Comparison of ENCODE assay signal across 7 cellular contexts in the genomic region with DNA sequence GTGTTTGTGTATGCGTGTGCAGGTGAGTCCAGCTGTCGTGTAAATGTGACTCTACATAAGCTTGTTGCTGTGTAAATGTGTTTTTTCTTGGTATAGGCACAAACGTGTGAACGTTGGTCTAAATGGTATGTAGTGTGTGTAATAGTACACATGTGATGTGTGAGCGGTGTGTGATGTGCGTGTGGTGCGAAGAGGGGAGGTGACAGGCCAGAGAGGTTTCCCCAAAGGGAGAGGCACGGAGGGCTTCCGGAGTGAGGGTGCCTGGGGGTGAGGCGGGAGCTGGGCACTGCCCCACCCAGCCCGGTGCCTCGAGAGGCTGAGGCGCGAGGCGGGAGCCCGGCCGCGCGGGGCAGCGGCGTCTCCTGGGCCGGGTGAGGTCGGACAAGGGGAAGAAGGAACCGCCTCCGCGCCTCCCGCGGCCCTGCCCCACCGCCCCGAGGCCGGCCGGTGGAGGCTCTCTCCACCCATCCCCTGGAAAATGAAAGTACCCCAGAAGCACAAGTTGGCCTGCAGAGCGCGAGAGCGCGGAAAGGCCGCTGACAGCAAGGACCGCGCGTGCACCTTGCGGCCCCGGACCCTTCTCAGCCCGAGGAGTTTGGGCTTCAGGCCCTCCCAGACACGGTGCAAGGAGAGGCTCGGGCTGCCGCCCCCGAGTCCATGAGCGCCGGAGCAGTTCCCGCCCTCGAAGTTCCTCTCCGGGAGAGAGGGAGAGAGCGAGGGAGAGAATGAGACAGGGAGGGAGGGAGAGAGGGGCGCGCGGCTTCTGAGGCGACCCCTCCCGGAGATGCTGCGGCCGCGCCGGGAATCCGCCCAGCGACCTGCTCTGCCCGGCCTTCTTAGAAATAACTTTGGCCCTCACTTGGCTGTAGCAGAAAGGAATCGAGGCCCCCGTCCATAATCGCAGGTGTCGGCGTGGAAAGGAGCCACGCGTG. TPM values are rescaled to one million over a fixed set of nuclear protein-coding genes. Genes with fewer than 3 reads are reported as not detected.
DNase-seq lines count a peak whose midpoint lies in the region; ATAC-seq and TF ChIP-seq lines count a peak whose summit lies in the region.

No MANE protein-coding gene starts in this region.

- H4K12ac ChIP-seq in trophoblast cell (ENCODE audit: low read depth, low read length), result no peak overlapping the region

- no peak overlapping the region for H3K23ac ChIP-seq in trophoblast cell (ENCODE audit: low read length)

- no peak overlapping the region for H3K18ac ChIP-seq in trophoblast cell (ENCODE audit: low read length)

- DNase-seq in GM12865 (ENCODE audit: low read depth) (peak; percentile 50), cardiac muscle cell (ENCODE audit: low read depth in 1 of 2, low spot score in 1 of 2) (peak; percentile 21 to 23), trophoblast cell (peak in 1 of 2 donors; percentile 29), HCEC 1CT (no peak)
- DNase-seq in activated T-cell treated with anti-CD3 and anti-CD28 coated beads, Interleukin-2, amount 50 U/mL, for 48 hours, result peak; percentile 44 to 56

- no peak overlapping the region for H3K27ac ChIP-seq in HUES64 (ENCODE audit: low read depth, low read length)
- H3K27ac ChIP-seq in cardiac muscle cell, result no peak overlapping the region
- H3K27ac ChIP-seq in trophoblast cell (ENCODE audit: low read depth, low read length), result no peak overlapping the region

- H3K27me3 ChIP-seq in HUES64 (ENCODE audit: insufficient read depth, low read length), result peaks cover 99% of the 10 kb centered on the region
- H3K27me3 ChIP-seq in cardiac muscle cell, result peaks cover 100% of the 10 kb centered on the region
- peaks cover 75% of the 10 kb centered on the region for H3K27me3 ChIP-seq in trophoblast cell (ENCODE audit: insufficient read depth, low read length)

- H2BK120ac ChIP-seq in trophoblast cell (ENCODE audit: insufficient read depth, low read length, poor library complexity), result no peak overlapping the region

- H3K14ac ChIP-seq in trophoblast cell (ENCODE audit: low read length), result no peak overlapping the region

- no peak overlapping the region for H2BK12ac ChIP-seq in trophoblast cell (ENCODE audit: low read length)

- no peak overlapping the region for H4K91ac ChIP-seq in trophoblast cell (ENCODE audit: low read depth, low read length)

- no peak overlapping the region for H3K9ac ChIP-seq in HUES64 (ENCODE audit: low read depth, low read length)
- H3K9ac ChIP-seq in trophoblast cell (ENCODE audit: low read length), result no peak overlapping the region

- ATAC-seq in HG03565 (IDR thresholded peaks at IDR 0.05; ENCODE audit: unreplicated experiment), result no peak

- H4K8ac ChIP-seq in trophoblast cell (ENCODE audit: low read depth, low read length), result no peak overlapping the region

- H3K79me1 ChIP-seq in trophoblast cell (ENCODE audit: low read length), result no peaks in the 10 kb centered on the region

- TF ChIP-seq CTCF in GM12865 (IDR thresholded peaks at IDR 0.05; ENCODE audit: insufficient read depth, low read depth, low read length, missing control alignments) (no peak), cardiac muscle cell (IDR thresholded peaks at IDR 0.05; ENCODE audit: low read depth, low read length) (no peak)

- H2BK5ac ChIP-seq in trophoblast cell (ENCODE audit: low read depth, low read length, poor library complexity), result no peak overlapping the region

- H3K9me3 ChIP-seq in HUES64 (ENCODE audit: insufficient read depth, low read depth, low read length) (no peaks in the 10 kb centered on the region), cardiac muscle cell (ENCODE audit: low read depth) (no peaks in the 10 kb centered on the region), trophoblast cell (ENCODE audit: insufficient read depth, low read depth, low read length) (peaks cover 8% of the 10 kb centered on the region)

- no peak overlapping the region for H2AK5ac ChIP-seq in trophoblast cell (ENCODE audit: low read length)

- H3K36me3 ChIP-seq in HUES64 (ENCODE audit: insufficient read depth, low read length), result no peaks in the 10 kb centered on the region
- H3K36me3 ChIP-seq in cardiac muscle cell, result no peaks in the 10 kb centered on the region
- no peaks in the 10 kb centered on the region for H3K36me3 ChIP-seq in trophoblast cell (ENCODE audit: control insufficient read depth in 1 of 2, insufficient read depth in 2 of 2, low read length in 2 of 2)

- no peak overlapping the region for H3K4ac ChIP-seq in trophoblast cell (ENCODE audit: low read depth, low read length)

- H3K4me3 ChIP-seq in GM12865 (ENCODE audit: low read depth, low read length) (peak overlapping the region; percentile 44), HUES64 (ENCODE audit: low read length) (peak overlapping the region; percentile 43), cardiac muscle cell (peak overlapping the region; percentile 27), trophoblast cell (ENCODE audit: low read depth, low read length) (no peak overlapping the region)

- H3K4me1 ChIP-seq in HUES64 (ENCODE audit: insufficient read depth, low read length) (peaks cover 15% of the 10 kb centered on the region; the same call in 1 of the 2 replicates), cardiac muscle cell (ENCODE audit: low read depth) (peaks cover 3% of the 10 kb centered on the region), trophoblast cell (ENCODE audit: control insufficient read depth in 1 of 2, insufficient read depth in 2 of 2, low read length in 2 of 2) (peaks cover 20% of the 10 kb centered on the region in 2 experiments)

- no peaks in the 10 kb centered on the region for H3K79me2 ChIP-seq in trophoblast cell (ENCODE audit: control insufficient read depth, insufficient read depth, low read length, poor library complexity)

- under 1% methylated on average over 72 of the region's 72 CpGs for WGBS in HUES64
- WGBS in trophoblast cell (ENCODE audit: extremely low coverage, insufficient coverage, insufficient read length), result no CpG with 5 or more reads among the region's 72 CpGs

- H3K4me2 ChIP-seq in trophoblast cell (ENCODE audit: low read length), result peak overlapping the region; percentile 63

- no peak overlapping the region for H2AFZ ChIP-seq in trophoblast cell (ENCODE audit: insufficient read depth, low read length, poor library complexity)

RNA-seq across cellular contexts. Expression of gene OSTM1, which starts 43.2 kb away (rescaled TPM):
- polyA plus RNA-seq in HUES64 (2013, experiment 1 of 2), result 24.4 TPM
- polyA plus RNA-seq in HUES64 (2013, experiment 2 of 2), result 27.1 TPM
- 42.8 and 61.7 TPM in 2 replicates for total RNA-seq in cardiac muscle cell
- 14.8 and 18.1 TPM in 2 replicates for polyA plus RNA-seq in cardiac muscle cell
- polyA plus RNA-seq in trophoblast cell (2013), result 12.0 and 12.8 TPM in 2 replicates

RNA-seq across cellular contexts. Expression of gene NR2E1, which starts 48.1 kb away (rescaled TPM):
- not detected for polyA plus RNA-seq in HUES64 (2013, experiment 1 of 2)
- polyA plus RNA-seq in HUES64 (2013, experiment 2 of 2), result not detected
- not detected in 2 replicates for total RNA-seq in cardiac muscle cell
- polyA plus RNA-seq in cardiac muscle cell, result not detected in 2 replicates
- not detected in 2 replicates for polyA plus RNA-seq in trophoblast cell (2013)
